18 cellular contexts compared by ENCODE assay signal in the genomic region with DNA sequence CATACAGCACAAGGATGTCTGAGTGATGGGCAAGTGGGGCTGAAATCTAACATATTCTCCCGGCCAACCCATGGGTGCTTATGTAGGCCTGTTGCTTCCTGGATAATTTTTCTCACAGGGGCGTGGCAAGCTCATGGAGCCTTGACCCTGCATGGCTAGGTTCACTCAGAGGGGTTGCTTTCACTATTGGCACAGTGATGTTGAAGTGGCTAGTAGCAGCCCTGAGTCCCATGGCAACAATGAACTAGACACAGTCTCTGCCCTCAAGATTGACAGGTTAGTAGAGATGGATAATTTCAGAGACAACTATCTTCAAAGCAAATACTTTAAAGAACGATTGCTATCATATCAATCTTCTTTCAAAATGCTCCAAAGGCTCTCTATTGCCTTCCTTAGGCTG. TPM values are rescaled to one million over a fixed set of nuclear protein-coding genes. Genes with fewer than 3 reads are reported as not detected.
"Had no signal": no experiment of that assay in that cellular context is flagged by ENCODE, and none has a peak within 500 bp of the region (broad histone marks: within the 10 kb centered on the region; RNA-seq: fewer than 3 reads in every experiment).

No MANE protein-coding gene starts in this region.

- H3K36me3 ChIP-seq: pancreas, right lobe of liver, thyroid gland had no signal

- ATAC-seq: activated CD8-positive, alpha-beta T cell treated with anti-CD3 and anti-CD28 coated beads for 36 hours; activated T-helper 17 cell treated with anti-CD3 and anti-CD28 coated beads, Interleukin-2, amount 50 U/mL, for 72 hours; natural killer cell treated with Interleukin-12 subunit alpha and Interleukin-12 subunit beta and Interleukin-15 and Interleukin-18, amount 100 ng/mL, for 72 hours; pancreas; stimulated activated memory B cell treated with anti-CD40 and anti-IgM and Interleukin-4, amounts not matched to agents 10 μg/mL and 1 μg/mL and 100 μg/mL, for 72 hours; WTC11 had no signal

- H3K27ac ChIP-seq: dorsolateral prefrontal cortex, neutrophil, pancreas, right lobe of liver, thyroid gland had no signal

- H3K4me1 ChIP-seq: right lobe of liver, thyroid gland had no signal

- H3K4me3 ChIP-seq: dorsolateral prefrontal cortex, pancreas, right lobe of liver, smooth muscle cell, thyroid gland had no signal

- H3K27me3 ChIP-seq: neutrophil, pancreas, right lobe of liver, thyroid gland had no signal

- FAIRE-seq: colon, pancreas had no signal

- DNase-seq: activated CD4-positive, alpha-beta T cell treated with anti-CD3 and anti-CD28 coated beads for 48 hours; activated CD8-positive, alpha-beta T cell treated with anti-CD3 and anti-CD28 coated beads for 36 hours; activated naive CD4-positive, alpha-beta T cell treated with anti-CD3 and anti-CD28 coated beads for 36 hours; activated T-cell treated with anti-CD3 and anti-CD28 coated beads, Interleukin-2, amount 50 U/mL, for 1 hour; anterior cingulate cortex; central memory CD4-positive, alpha-beta T cell; dorsolateral prefrontal cortex; pancreas; right lobe of liver; stimulated activated CD4-positive, alpha-beta T cell treated with anti-CD3 and anti-CD28 coated beads, Interleukin-4, amount 100 ng/mL, for 24 hours; thyroid gland had no signal

- H3K9me3 ChIP-seq: neutrophil, pancreas, right lobe of liver, thyroid gland had no signal

RNA-seq across cellular contexts. Expression of gene MAB21L3, which starts 6.5 kb away (rescaled TPM):
- polyA plus RNA-seq: pancreas had no signal
